1 cellular context compared by ENCODE assay signal in genomic region chr7:6091979-6092378, GRCh38.
A peak's percentile ranks its signal among the peaks of the same experiment; 100 is the strongest.
TF ChIP-seq lines count a peak whose summit lies in the region.

No MANE protein-coding gene starts in this region.

TF ChIP-seq in HEK293, 187 proteins besides CTCF, POLR2A, EP300 and RAD21:
- TF ChIP-seq, protein P1, sequence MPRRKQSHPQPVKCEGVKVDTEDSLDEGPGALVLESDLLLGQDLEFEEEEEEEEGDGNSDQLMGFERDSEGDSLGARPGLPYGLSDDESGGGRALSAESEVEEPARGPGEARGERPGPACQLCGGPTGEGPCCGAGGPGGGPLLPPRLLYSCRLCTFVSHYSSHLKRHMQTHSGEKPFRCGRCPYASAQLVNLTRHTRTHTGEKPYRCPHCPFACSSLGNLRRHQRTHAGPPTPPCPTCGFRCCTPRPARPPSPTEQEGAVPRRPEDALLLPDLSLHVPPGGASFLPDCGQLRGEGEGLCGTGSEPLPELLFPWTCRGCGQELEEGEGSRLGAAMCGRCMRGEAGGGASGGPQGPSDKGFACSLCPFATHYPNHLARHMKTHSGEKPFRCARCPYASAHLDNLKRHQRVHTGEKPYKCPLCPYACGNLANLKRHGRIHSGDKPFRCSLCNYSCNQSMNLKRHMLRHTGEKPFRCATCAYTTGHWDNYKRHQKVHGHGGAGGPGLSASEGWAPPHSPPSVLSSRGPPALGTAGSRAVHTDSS (tag by site-specific recombination; IDR thresholded peaks at IDR 0.05) = peak; percentile 66
